ENCODE assay signal across 1 cellular context in the genomic region with DNA sequence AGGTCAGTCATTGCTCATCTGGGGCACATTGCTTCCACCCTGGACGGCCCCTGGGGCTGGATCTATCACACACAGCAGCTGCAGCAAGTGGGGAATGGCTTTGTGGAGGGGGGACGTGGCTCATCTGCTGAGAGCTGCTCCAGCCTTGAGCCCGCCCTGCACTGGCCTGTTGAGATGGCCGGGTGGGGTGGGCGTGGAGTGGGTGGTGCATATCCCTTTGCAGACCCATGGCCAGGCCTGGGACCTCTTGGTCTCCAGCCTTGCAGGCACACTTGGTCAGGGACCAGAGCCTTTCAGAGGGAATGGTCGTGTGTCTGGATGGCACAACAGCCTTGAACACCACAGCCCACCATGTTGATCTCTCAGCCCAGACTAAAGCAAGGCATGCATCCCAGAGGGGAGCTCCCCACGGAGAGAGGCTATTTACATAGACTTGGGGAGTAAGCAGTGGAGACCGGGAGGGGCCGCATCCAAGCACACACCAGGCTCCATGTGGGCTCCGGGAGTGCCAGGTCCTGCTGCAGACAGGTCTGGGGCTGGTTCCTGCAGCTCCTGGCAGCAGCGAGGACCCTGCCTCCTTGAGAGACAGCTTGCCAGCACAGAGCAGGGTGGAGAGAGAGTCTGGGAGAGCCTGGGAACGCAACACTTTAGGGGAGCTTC.
TF ChIP-seq lines count a peak whose summit lies in the region.

No MANE protein-coding gene starts in this region.

TF ChIP-seq in H1, 55 proteins besides CTCF, POLR2A, EP300 and RAD21:
- TF ChIP-seq SP4 (IDR thresholded peaks at IDR 0.05; ENCODE audit: low read length) (no peak), ZNF274 (IDR thresholded peaks at IDR 0.05; ENCODE audit: borderline replicate concordance, extremely low read depth, low read length) (no peak), EZH2 (IDR thresholded peaks at IDR 0.05; ENCODE audit: low read depth, low read length, severe bottlenecking) (no peak), USF2 (IDR thresholded peaks at IDR 0.05; ENCODE audit: low read length) (no peak), GABPA (IDR thresholded peaks at IDR 0.05; ENCODE audit: borderline replicate concordance, insufficient read depth, low read length) (no peak), KDM5A (IDR thresholded peaks at IDR 0.05; ENCODE audit: low read length) (no peak), POU5F1 (IDR thresholded peaks at IDR 0.05; ENCODE audit: low read depth, low read length) (no peak), KDM1A (IDR thresholded peaks at IDR 0.05; ENCODE audit: borderline replicate concordance, low read length) (no peak), JUN (IDR thresholded peaks at IDR 0.05; ENCODE audit: low read depth, low read length) (no peak)
- TF ChIP-seq, protein P1, sequence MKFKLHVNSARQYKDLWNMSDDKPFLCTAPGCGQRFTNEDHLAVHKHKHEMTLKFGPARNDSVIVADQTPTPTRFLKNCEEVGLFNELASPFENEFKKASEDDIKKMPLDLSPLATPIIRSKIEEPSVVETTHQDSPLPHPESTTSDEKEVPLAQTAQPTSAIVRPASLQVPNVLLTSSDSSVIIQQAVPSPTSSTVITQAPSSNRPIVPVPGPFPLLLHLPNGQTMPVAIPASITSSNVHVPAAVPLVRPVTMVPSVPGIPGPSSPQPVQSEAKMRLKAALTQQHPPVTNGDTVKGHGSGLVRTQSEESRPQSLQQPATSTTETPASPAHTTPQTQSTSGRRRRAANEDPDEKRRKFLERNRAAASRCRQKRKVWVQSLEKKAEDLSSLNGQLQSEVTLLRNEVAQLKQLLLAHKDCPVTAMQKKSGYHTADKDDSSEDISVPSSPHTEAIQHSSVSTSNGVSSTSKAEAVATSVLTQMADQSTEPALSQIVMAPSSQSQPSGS (IDR thresholded peaks at IDR 0.05; ENCODE audit: low read length): no peak
TF ChIP-seq in H1: peak in this region for 0.
